Comparison of ENCODE assay signal across 8 cellular contexts in genomic region chr21:22575165-22575584, GRCh38.
A peak's percentile ranks its signal among the peaks of the same experiment; 100 is the strongest.
DNase-seq lines count a peak whose midpoint lies in the region; ATAC-seq and TF ChIP-seq lines count a peak whose summit lies in the region.

No MANE protein-coding gene starts in this region.

- no peak overlapping the region for H2BK12ac ChIP-seq in trophoblast cell (ENCODE audit: low read length)

- H4K91ac ChIP-seq in trophoblast cell (ENCODE audit: low read depth, low read length) = no peak overlapping the region

- H3K4me2 ChIP-seq in trophoblast cell (ENCODE audit: low read length) = peak overlapping the region; percentile 38

- H3K27me3 ChIP-seq in HL-60 (ENCODE audit: insufficient read depth, poor library complexity, severe bottlenecking) (no peaks in the 10 kb centered on the region), trophoblast cell (ENCODE audit: insufficient read depth, low read length) (no peaks in the 10 kb centered on the region)

- no peaks in the 10 kb centered on the region for H3K4me1 ChIP-seq in trophoblast cell (ENCODE audit: control insufficient read depth in 1 of 2, insufficient read depth in 2 of 2, low read length in 2 of 2)

- H2BK5ac ChIP-seq in trophoblast cell (ENCODE audit: low read depth, low read length, poor library complexity) = no peak overlapping the region

- no peak overlapping the region for H2BK120ac ChIP-seq in trophoblast cell (ENCODE audit: insufficient read depth, low read length, poor library complexity)

- no peaks in the 10 kb centered on the region for H3K79me1 ChIP-seq in trophoblast cell (ENCODE audit: low read length)

- H3K23ac ChIP-seq in trophoblast cell (ENCODE audit: low read length) = no peak overlapping the region

- H3K4me3 ChIP-seq in HL-60 (replicated peaks; ENCODE audit: insufficient read depth, low read length) = 0 out of 2 replicates have a peak overlapping the region, but pooled peaks have one; percentile 6
- H3K4me3 ChIP-seq in trophoblast cell (ENCODE audit: low read depth, low read length) = no peak overlapping the region
- no peak overlapping the region for H3K4me3 ChIP-seq in coronary artery

- H4K8ac ChIP-seq in trophoblast cell (ENCODE audit: low read depth, low read length) = no peak overlapping the region

- no peak overlapping the region for H3K9ac ChIP-seq in trophoblast cell (ENCODE audit: low read length)

- H3K79me2 ChIP-seq in trophoblast cell (ENCODE audit: control insufficient read depth, insufficient read depth, low read length, poor library complexity) = no peaks in the 10 kb centered on the region

- no peak overlapping the region for H3K27ac ChIP-seq in HL-60 (replicated peaks)
- H3K27ac ChIP-seq in VCaP = no peak overlapping the region
- no peak overlapping the region for H3K27ac ChIP-seq in trophoblast cell (ENCODE audit: low read depth, low read length)
- no peak overlapping the region for H3K27ac ChIP-seq in coronary artery

- DNase-seq in HL-60 (ENCODE audit: low read depth in 1 of 2, low spot score in 1 of 2) (peak in 1 of 2 experiments; percentile 28), NCI-H2171 treated with DMSO at 0.1 percent for 48 hours (lab: John Stamatoyannopoulos, UW) (peak; percentile 73), trophoblast cell (peak; percentile 55 to 59), NCI-H187 treated with DMSO at 0.1 percent for 48 hours (lab: John Stamatoyannopoulos, UW) (no peak), coronary artery (ENCODE audit: low spot score) (no peak), AG20443 (ENCODE audit: low spot score) (no peak)

- no peak overlapping the region for H2AFZ ChIP-seq in trophoblast cell (ENCODE audit: insufficient read depth, low read length, poor library complexity)

- H4K12ac ChIP-seq in trophoblast cell (ENCODE audit: low read depth, low read length) = no peak overlapping the region

- no CpG with 5 or more reads among the region's 5 CpGs for WGBS in trophoblast cell (ENCODE audit: extremely low coverage, insufficient coverage, insufficient read length)

- H3K4ac ChIP-seq in trophoblast cell (ENCODE audit: low read depth, low read length) = no peak overlapping the region

- TF ChIP-seq CTCF in HL-60 (IDR thresholded peaks at IDR 0.05; ENCODE audit: insufficient read depth, low read length) (peak; percentile 26), VCaP (conservative IDR thresholded peaks at IDR 0.05) (peak; percentile 85), coronary artery (IDR thresholded peaks at IDR 0.05) (no peak)

- ATAC-seq in HG02970 (IDR thresholded peaks at IDR 0.05; ENCODE audit: low FRiP score, unreplicated experiment) = no peak

- no peaks in the 10 kb centered on the region for H3K36me3 ChIP-seq in trophoblast cell (ENCODE audit: control insufficient read depth in 1 of 2, insufficient read depth in 2 of 2, low read length in 2 of 2)

- no peak overlapping the region for H3K18ac ChIP-seq in trophoblast cell (ENCODE audit: low read length)

- no peak overlapping the region for H2AK5ac ChIP-seq in trophoblast cell (ENCODE audit: low read length)

- no peaks in the 10 kb centered on the region for H3K9me3 ChIP-seq in trophoblast cell (ENCODE audit: insufficient read depth, low read depth, low read length)

- no peak overlapping the region for H3K14ac ChIP-seq in trophoblast cell (ENCODE audit: low read length)

Comparison
In these comparisons a context has a peak if more than half of its experiments do, and no peak if none do; other contexts are left out.
1. DNase-seq: peak in NCI-H2171 treated with DMSO at 0.1 percent for 48 hours (single experiment) and trophoblast cell (2 of 2); none in NCI-H187 treated with DMSO at 0.1 percent for 48 hours (single experiment), coronary artery (single experiment) and AG20443 (single experiment).